In the genomic region with DNA sequence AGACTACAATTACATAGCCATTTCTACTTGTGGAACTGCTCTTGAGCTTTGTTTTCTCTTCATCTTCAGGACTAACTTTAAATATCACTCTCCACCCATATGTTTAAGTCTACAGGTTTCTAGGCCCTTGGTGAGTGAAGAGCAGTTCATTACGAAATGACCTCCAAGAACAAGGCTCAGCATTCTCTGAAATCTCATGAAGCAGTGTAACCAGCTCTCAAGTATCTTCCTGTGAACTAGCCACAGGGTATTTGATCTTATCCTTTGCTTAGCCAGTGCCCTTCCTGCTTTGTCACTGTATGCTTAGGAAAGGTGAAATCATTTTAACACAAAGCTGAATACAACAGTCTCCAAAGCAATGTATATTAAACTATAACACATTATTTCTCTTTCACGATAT, we compare ENCODE assay signal across 1 cellular context.
TF ChIP-seq lines count a peak whose summit lies in the region.

No MANE protein-coding gene starts in this region.

TF ChIP-seq in K562, 482 proteins besides CTCF, POLR2A, EP300 and RAD21 (continued from another document):
- TF ChIP-seq JUND (IDR thresholded peaks at IDR 0.05; ENCODE audit: borderline replicate concordance, low read depth, low read length) (peak; percentile 63; the same call in 1 of the 2 replicates), JUND (tag; IDR thresholded peaks at IDR 0.05; ENCODE audit: borderline replicate concordance, low read depth, low read length) (peak; percentile 69; the same call in 1 of the 3 replicates), SMARCC2 (IDR thresholded peaks at IDR 0.05; ENCODE audit: low read depth) (no peak), CBFA2T2 (conservative IDR thresholded peaks at IDR 0.05) (peak; percentile 60), ZFP30 (CRISPR knock-in tag; IDR thresholded peaks at IDR 0.05; ENCODE audit: borderline replicate concordance) (no peak), RUNX1 (IDR thresholded peaks at IDR 0.05; ENCODE audit: low read depth) (no peak), GABPB2 (CRISPR knock-in tag; conservative IDR thresholded peaks at IDR 0.05) (no peak), SPI1 (IDR thresholded peaks at IDR 0.05; ENCODE audit: borderline replicate concordance, low read depth, low read length) (no peak), ZNF175 (CRISPR knock-in tag; IDR thresholded peaks at IDR 0.05; ENCODE audit: low read depth) (no peak), RNF2 (IDR thresholded peaks at IDR 0.05) (0 out of 2 replicates have a peak, but pooled peaks have one; percentile 26), ZNF644 (tag; IDR thresholded peaks at IDR 0.05; ENCODE audit: low read depth) (no peak), ZNF507 (tag; conservative IDR thresholded peaks at IDR 0.05) (no peak), SMC3 (conservative IDR thresholded peaks at IDR 0.05; ENCODE audit: insufficient read depth, low read depth, low read length) (no peak), DACH1 (IDR thresholded peaks at IDR 0.05; ENCODE audit: partially characterized antibody) (no peak), STAT5A (IDR thresholded peaks at IDR 0.05; ENCODE audit: borderline replicate concordance, low read length) (peak; percentile 78), MEF2D (tag; conservative IDR thresholded peaks at IDR 0.05; ENCODE audit: low read depth) (no peak), PML (IDR thresholded peaks at IDR 0.05; ENCODE audit: low read length) (peak; percentile 21; the same call in 1 of the 2 replicates), ZBTB1 (CRISPR knock-in tag; IDR thresholded peaks at IDR 0.05; ENCODE audit: borderline replicate concordance, low read depth) (no peak), SRSF3 (IDR thresholded peaks at IDR 0.05; ENCODE audit: insufficient read depth, low read length) (no peak), NCOA4 (IDR thresholded peaks at IDR 0.05; ENCODE audit: partially characterized antibody) (no peak), SMARCE1 (IDR thresholded peaks at IDR 0.05) (peak; percentile 74; the same call in 1 of the 2 replicates), PYGO2 (tag; IDR thresholded peaks at IDR 0.05) (no peak), GATAD2B (IDR thresholded peaks at IDR 0.05; ENCODE audit: borderline replicate concordance) (0 out of 2 replicates have a peak, but pooled peaks have one; percentile 15), HDAC8 (tag; IDR thresholded peaks at IDR 0.05) (no peak), HLTF (IDR thresholded peaks at IDR 0.05) (no peak), ETS2 (tag; IDR thresholded peaks at IDR 0.05; ENCODE audit: borderline replicate concordance, poor library complexity, severe bottlenecking) (no peak)
- TF ChIP-seq, protein P1, sequence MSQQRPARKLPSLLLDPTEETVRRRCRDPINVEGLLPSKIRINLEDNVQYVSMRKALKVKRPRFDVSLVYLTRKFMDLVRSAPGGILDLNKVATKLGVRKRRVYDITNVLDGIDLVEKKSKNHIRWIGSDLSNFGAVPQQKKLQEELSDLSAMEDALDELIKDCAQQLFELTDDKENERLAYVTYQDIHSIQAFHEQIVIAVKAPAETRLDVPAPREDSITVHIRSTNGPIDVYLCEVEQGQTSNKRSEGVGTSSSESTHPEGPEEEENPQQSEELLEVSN (IDR thresholded peaks at IDR 0.05; ENCODE audit: borderline replicate concordance in 1 of 2, extremely low read depth in 1 of 2, insufficient read depth in 1 of 2, insufficient read length in 1 of 2, low read depth in 1 of 2, low read length in 1 of 2, poor library complexity in 1 of 2, severe bottlenecking in 1 of 2): no peak
- TF ChIP-seq, protein P2, sequence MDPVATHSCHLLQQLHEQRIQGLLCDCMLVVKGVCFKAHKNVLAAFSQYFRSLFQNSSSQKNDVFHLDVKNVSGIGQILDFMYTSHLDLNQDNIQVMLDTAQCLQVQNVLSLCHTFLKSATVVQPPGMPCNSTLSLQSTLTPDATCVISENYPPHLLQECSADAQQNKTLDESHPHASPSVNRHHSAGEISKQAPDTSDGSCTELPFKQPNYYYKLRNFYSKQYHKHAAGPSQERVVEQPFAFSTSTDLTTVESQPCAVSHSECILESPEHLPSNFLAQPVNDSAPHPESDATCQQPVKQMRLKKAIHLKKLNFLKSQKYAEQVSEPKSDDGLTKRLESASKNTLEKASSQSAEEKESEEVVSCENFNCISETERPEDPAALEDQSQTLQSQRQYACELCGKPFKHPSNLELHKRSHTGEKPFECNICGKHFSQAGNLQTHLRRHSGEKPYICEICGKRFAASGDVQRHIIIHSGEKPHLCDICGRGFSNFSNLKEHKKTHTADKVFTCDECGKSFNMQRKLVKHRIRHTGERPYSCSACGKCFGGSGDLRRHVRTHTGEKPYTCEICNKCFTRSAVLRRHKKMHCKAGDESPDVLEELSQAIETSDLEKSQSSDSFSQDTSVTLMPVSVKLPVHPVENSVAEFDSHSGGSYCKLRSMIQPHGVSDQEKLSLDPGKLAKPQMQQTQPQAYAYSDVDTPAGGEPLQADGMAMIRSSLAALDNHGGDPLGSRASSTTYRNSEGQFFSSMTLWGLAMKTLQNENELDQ (CRISPR knock-in tag; IDR thresholded peaks at IDR 0.05; ENCODE audit: borderline replicate concordance): no peak
- TF ChIP-seq, protein P3, sequence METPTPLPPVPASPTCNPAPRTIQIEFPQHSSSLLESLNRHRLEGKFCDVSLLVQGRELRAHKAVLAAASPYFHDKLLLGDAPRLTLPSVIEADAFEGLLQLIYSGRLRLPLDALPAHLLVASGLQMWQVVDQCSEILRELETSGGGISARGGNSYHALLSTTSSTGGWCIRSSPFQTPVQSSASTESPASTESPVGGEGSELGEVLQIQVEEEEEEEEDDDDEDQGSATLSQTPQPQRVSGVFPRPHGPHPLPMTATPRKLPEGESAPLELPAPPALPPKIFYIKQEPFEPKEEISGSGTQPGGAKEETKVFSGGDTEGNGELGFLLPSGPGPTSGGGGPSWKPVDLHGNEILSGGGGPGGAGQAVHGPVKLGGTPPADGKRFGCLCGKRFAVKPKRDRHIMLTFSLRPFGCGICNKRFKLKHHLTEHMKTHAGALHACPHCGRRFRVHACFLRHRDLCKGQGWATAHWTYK (CRISPR knock-in tag; IDR thresholded peaks at IDR 0.05): no peak
- TF ChIP-seq, protein P4, sequence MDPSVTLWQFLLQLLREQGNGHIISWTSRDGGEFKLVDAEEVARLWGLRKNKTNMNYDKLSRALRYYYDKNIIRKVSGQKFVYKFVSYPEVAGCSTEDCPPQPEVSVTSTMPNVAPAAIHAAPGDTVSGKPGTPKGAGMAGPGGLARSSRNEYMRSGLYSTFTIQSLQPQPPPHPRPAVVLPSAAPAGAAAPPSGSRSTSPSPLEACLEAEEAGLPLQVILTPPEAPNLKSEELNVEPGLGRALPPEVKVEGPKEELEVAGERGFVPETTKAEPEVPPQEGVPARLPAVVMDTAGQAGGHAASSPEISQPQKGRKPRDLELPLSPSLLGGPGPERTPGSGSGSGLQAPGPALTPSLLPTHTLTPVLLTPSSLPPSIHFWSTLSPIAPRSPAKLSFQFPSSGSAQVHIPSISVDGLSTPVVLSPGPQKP (CRISPR knock-in tag; IDR thresholded peaks at IDR 0.05): no peak
- TF ChIP-seq, protein P5, sequence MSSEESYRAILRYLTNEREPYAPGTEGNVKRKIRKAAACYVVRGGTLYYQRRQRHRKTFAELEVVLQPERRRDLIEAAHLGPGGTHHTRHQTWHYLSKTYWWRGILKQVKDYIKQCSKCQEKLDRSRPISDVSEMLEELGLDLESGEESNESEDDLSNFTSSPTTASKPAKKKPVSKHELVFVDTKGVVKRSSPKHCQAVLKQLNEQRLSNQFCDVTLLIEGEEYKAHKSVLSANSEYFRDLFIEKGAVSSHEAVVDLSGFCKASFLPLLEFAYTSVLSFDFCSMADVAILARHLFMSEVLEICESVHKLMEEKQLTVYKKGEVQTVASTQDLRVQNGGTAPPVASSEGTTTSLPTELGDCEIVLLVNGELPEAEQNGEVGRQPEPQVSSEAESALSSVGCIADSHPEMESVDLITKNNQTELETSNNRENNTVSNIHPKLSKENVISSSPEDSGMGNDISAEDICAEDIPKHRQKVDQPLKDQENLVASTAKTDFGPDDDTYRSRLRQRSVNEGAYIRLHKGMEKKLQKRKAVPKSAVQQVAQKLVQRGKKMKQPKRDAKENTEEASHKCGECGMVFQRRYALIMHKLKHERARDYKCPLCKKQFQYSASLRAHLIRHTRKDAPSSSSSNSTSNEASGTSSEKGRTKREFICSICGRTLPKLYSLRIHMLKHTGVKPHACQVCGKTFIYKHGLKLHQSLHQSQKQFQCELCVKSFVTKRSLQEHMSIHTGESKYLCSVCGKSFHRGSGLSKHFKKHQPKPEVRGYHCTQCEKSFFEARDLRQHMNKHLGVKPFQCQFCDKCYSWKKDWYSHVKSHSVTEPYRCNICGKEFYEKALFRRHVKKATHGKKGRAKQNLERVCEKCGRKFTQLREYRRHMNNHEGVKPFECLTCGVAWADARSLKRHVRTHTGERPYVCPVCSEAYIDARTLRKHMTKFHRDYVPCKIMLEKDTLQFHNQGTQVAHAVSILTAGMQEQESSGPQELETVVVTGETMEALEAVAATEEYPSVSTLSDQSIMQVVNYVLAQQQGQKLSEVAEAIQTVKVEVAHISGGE (CRISPR knock-in tag; IDR thresholded peaks at IDR 0.05): no peak
- TF ChIP-seq, protein P6, sequence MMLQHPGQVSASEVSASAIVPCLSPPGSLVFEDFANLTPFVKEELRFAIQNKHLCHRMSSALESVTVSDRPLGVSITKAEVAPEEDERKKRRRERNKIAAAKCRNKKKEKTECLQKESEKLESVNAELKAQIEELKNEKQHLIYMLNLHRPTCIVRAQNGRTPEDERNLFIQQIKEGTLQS (IDR thresholded peaks at IDR 0.05): peak; percentile 47; the same call in 1 of the 2 replicates
- TF ChIP-seq, protein P6 (CRISPR knock-in tag; conservative IDR thresholded peaks at IDR 0.05): no peak
- TF ChIP-seq, protein P7, sequence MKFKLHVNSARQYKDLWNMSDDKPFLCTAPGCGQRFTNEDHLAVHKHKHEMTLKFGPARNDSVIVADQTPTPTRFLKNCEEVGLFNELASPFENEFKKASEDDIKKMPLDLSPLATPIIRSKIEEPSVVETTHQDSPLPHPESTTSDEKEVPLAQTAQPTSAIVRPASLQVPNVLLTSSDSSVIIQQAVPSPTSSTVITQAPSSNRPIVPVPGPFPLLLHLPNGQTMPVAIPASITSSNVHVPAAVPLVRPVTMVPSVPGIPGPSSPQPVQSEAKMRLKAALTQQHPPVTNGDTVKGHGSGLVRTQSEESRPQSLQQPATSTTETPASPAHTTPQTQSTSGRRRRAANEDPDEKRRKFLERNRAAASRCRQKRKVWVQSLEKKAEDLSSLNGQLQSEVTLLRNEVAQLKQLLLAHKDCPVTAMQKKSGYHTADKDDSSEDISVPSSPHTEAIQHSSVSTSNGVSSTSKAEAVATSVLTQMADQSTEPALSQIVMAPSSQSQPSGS (CRISPR knock-in tag; IDR thresholded peaks at IDR 0.05): no peak
- TF ChIP-seq, protein P8, sequence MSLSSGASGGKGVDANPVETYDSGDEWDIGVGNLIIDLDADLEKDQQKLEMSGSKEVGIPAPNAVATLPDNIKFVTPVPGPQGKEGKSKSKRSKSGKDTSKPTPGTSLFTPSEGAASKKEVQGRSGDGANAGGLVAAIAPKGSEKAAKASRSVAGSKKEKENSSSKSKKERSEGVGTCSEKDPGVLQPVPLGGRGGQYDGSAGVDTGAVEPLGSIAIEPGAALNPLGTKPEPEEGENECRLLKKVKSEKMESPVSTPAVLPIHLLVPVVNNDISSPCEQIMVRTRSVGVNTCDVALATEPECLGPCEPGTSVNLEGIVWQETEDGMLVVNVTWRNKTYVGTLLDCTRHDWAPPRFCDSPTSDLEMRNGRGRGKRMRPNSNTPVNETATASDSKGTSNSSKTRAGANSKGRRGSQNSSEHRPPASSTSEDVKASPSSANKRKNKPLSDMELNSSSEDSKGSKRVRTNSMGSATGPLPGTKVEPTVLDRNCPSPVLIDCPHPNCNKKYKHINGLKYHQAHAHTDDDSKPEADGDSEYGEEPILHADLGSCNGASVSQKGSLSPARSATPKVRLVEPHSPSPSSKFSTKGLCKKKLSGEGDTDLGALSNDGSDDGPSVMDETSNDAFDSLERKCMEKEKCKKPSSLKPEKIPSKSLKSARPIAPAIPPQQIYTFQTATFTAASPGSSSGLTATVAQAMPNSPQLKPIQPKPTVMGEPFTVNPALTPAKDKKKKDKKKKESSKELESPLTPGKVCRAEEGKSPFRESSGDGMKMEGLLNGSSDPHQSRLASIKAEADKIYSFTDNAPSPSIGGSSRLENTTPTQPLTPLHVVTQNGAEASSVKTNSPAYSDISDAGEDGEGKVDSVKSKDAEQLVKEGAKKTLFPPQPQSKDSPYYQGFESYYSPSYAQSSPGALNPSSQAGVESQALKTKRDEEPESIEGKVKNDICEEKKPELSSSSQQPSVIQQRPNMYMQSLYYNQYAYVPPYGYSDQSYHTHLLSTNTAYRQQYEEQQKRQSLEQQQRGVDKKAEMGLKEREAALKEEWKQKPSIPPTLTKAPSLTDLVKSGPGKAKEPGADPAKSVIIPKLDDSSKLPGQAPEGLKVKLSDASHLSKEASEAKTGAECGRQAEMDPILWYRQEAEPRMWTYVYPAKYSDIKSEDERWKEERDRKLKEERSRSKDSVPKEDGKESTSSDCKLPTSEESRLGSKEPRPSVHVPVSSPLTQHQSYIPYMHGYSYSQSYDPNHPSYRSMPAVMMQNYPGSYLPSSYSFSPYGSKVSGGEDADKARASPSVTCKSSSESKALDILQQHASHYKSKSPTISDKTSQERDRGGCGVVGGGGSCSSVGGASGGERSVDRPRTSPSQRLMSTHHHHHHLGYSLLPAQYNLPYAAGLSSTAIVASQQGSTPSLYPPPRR (CRISPR knock-in tag; IDR thresholded peaks at IDR 0.05; ENCODE audit: borderline replicate concordance): no peak
- TF ChIP-seq, protein P9, sequence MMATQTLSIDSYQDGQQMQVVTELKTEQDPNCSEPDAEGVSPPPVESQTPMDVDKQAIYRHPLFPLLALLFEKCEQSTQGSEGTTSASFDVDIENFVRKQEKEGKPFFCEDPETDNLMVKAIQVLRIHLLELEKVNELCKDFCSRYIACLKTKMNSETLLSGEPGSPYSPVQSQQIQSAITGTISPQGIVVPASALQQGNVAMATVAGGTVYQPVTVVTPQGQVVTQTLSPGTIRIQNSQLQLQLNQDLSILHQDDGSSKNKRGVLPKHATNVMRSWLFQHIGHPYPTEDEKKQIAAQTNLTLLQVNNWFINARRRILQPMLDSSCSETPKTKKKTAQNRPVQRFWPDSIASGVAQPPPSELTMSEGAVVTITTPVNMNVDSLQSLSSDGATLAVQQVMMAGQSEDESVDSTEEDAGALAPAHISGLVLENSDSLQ (IDR thresholded peaks at IDR 0.05): peak; percentile 5; the same call in 1 of the 2 replicates
TF ChIP-seq in K562: peak in this region for 64.
